In the genomic region with DNA sequence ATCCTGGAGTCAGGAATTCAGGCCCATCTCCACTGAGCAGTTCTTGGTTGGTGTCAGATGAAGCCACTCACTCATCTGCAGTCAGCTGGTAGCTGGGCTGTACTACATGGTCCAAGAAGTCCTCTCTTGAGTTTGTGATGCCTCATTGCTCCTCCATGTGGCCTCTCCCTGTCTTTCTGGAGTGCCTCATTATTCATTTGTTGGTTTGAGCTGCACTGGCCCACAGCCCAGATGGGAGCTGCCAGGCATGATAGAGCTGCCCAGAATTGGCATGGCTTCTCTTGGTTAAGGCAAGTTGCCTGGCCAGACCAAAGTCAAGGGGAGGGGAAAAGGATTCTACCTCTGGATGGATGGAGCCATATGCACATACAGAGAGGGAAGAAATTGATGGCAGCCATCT, we compare ENCODE assay signal across 11 cellular contexts. TPM values are rescaled to one million over a fixed set of nuclear protein-coding genes. Genes with fewer than 3 reads are reported as not detected.
DNase-seq lines count a peak whose midpoint lies in the region; ATAC-seq and TF ChIP-seq lines count a peak whose summit lies in the region.
"Had no signal": no experiment of that assay in that cellular context is flagged by ENCODE, and none has a peak within 500 bp of the region (broad histone marks: within the 10 kb centered on the region; RNA-seq: fewer than 3 reads in every experiment).

No MANE protein-coding gene starts in this region.

- H3K9me3 ChIP-seq in BE2C, result no peaks in the 10 kb centered on the region
- H3K9me3 ChIP-seq: SJSA1 had no signal

- no peak for ATAC-seq in HG02870 (IDR thresholded peaks at IDR 0.05; ENCODE audit: unreplicated experiment)
- ATAC-seq: activated T-cell treated with anti-CD3 and anti-CD28 coated beads, Interleukin-2, amount 50 U/mL, for 4 hours had no signal

- peak; percentile 52 for DNase-seq in BE2C
- peak; percentile 82 for DNase-seq in LNCaP clone FGC (ENCODE audit: low read depth)
- peak in 50 of 56 donors; percentile 4 to 85 (median 55) for DNase-seq in amygdala (lab: John Stamatoyannopoulos, UW)
- peak; percentile 8 for DNase-seq in hepatic stellate cell (ENCODE audit: low spot score)
- DNase-seq in GM13976 (ENCODE audit: low spot score), result no peak
- no peak for DNase-seq in activated CD4-positive, CD25-positive, alpha-beta regulatory T cell treated with anti-CD3 and anti-CD28 coated beads, Interleukin-2, amount 50 U/mL, for 72 hours
- DNase-seq in stimulated activated CD4-positive, alpha-beta T cell treated with anti-CD3 and anti-CD28 coated beads, Interleukin-4, amount 100 ng/mL, for 24 hours, result no peak
- DNase-seq: activated T-cell treated with anti-CD3 and anti-CD28 coated beads, Interleukin-2, amount 50 U/mL, for 4 hours had no signal

- TF ChIP-seq CTCF in BE2C (IDR thresholded peaks at IDR 0.05; ENCODE audit: low read depth, low read length) (no peak), LNCaP clone FGC (IDR thresholded peaks at IDR 0.05; ENCODE audit: control insufficient read depth, extremely low read depth, insufficient read depth) (peak; percentile 57), GM13976 (IDR thresholded peaks at IDR 0.05; ENCODE audit: borderline replicate concordance, control extremely low read depth, extremely low read depth, insufficient read depth, missing control alignments) (no peak)

- no peak overlapping the region for H3K4me3 ChIP-seq in BE2C (ENCODE audit: low read depth, low read length)
- H3K4me3 ChIP-seq in LNCaP clone FGC (ENCODE audit: low read depth, low read length), result no peak overlapping the region
- H3K4me3 ChIP-seq: neural progenitor cell, SJSA1 had no signal

- no peaks in the 10 kb centered on the region for H3K4me1 ChIP-seq in BE2C
- H3K4me1 ChIP-seq: neural progenitor cell had no signal

- in situ Hi-C loops in GM13976 (cut with MboI; ENCODE audit: low sequenced_read_pairs, unreplicated experiment), result no loop called here

- H3K27me3 ChIP-seq in BE2C, result no peaks in the 10 kb centered on the region
- H3K27me3 ChIP-seq: neural progenitor cell, SJSA1 had no signal

- peaks cover 25% of the 10 kb centered on the region for H3K36me3 ChIP-seq in BE2C

RNA-seq across cellular contexts. Expression of a gene that starts 8.0 kb away (rescaled TPM):
- 7.4 TPM for polyA plus RNA-seq in BE2C (2012; ENCODE audit: insufficient read depth, insufficient read length, low read depth)

RNA-seq across cellular contexts. Expression of a gene that starts 8.1 kb away (rescaled TPM):
- 53.0 TPM for polyA plus RNA-seq in BE2C (2012; ENCODE audit: insufficient read depth, insufficient read length, low read depth)

Comparison
In these comparisons a context has a peak if more than half of its experiments do, and no peak if none do; other contexts are left out.
1. DNase-seq: peak in BE2C (single experiment), LNCaP clone FGC (single experiment), amygdala (50 of 56) and hepatic stellate cell (single experiment); none in GM13976 (single experiment), activated CD4-positive, CD25-positive, alpha-beta regulatory T cell treated with anti-CD3 and anti-CD28 coated beads, Interleukin-2, amount 50 U/mL, for 72 hours (single experiment) and stimulated activated CD4-positive, alpha-beta T cell treated with anti-CD3 and anti-CD28 coated beads, Interleukin-4, amount 100 ng/mL, for 24 hours (single experiment).